10 cellular contexts compared by ENCODE assay signal in the genomic region with DNA sequence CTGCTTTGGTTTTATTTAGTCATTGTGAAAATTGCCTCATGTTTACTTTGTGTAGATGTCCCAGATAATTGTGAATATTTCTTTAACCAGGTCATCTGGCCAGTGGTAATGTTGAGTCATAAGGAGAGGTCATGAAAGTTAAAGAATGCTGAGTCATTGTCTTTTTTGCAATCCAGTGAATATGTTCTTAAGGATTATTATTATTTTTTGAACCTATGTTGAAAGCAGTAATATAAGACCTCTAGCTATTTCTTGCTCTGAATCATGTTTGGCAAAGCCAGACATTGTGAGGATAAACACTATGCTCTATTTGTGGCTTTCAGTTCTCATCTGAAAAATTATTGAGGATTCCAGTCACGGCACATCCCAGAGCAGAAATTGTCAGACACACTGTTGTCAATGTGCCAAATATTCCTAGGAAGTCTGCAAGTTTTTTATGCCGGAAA.
DNase-seq lines count a peak whose midpoint lies in the region; ATAC-seq and TF ChIP-seq lines count a peak whose summit lies in the region.
"Had no signal": no experiment of that assay in that cellular context is flagged by ENCODE, and none has a peak within 500 bp of the region (broad histone marks: within the 10 kb centered on the region; RNA-seq: fewer than 3 reads in every experiment).

No MANE protein-coding gene starts in this region.

- no TSS peak for BruUV-seq in HCT116 (replicated peaks; lab: Mats Ljungman, UMichigan)

- no peaks in the 10 kb centered on the region for H3K27me3 ChIP-seq in HCT116 (ENCODE audit: insufficient read depth, low read length)

- no peak overlapping the region for H3K27ac Mint-ChIP-seq in activated naive CD4-positive, alpha-beta T cell treated with anti-CD3 and anti-CD28 coated beads for 36 hours
- no peak overlapping the region for H3K27ac Mint-ChIP-seq in activated naive CD4-positive, alpha-beta T cell treated with anti-CD3 and anti-CD28 coated beads, Interleukin-2, amount 50 U/mL, for 72 hours
- H3K27ac Mint-ChIP-seq: CD14-positive monocyte had no signal

- no peaks in the 10 kb centered on the region for H3K79me2 ChIP-seq in HCT116 (ENCODE audit: insufficient read depth, low read length)

- H3K4me3 Mint-ChIP-seq in activated naive CD4-positive, alpha-beta T cell treated with anti-CD3 and anti-CD28 coated beads for 36 hours, result no peak overlapping the region
- H3K4me3 Mint-ChIP-seq: CD14-positive monocyte had no signal

- CTCF ChIA-PET in HCT116 (lab: Charles Lee), result no interaction called here
- CTCF ChIA-PET in activated naive CD4-positive, alpha-beta T cell treated with anti-CD3 and anti-CD28 coated beads for 36 hours (lab: Charles Lee), result no interaction called here

- DNase-seq in ACHN (peak; percentile 87), HCT116 (ENCODE audit: low read depth, low spot score) (peak; percentile 66), RKO (ENCODE audit: low spot score) (peak; percentile 89), fibroblast of the aortic adventitia (ENCODE audit: low read depth) (peak; percentile 99), NOMO-1 treated with dmso at 0.1 percent for 144 hours (lab: John Stamatoyannopoulos, UW; ENCODE audit: unreplicated experiment) (no peak), iPS-NIHi7 (ENCODE audit: extremely low spot score) (no peak)
- no peak for DNase-seq in activated naive CD4-positive, alpha-beta T cell treated with anti-CD3 and anti-CD28 coated beads for 36 hours
- no peak for DNase-seq in activated naive CD4-positive, alpha-beta T cell treated with anti-CD3 and anti-CD28 coated beads, Interleukin-2, amount 50 U/mL, for 72 hours (ENCODE audit: low spot score in 2 of 2)
- DNase-seq: activated CD4-positive, alpha-beta T cell treated with anti-CD3 and anti-CD28 coated beads, Interleukin-2, amount 50 U/mL, for 48 hours had no signal

- H2AFZ ChIP-seq in HCT116 (ENCODE audit: low read depth, low read length, poor library complexity, severe bottlenecking), result peak overlapping the region; percentile 97

- H3K9me2 ChIP-seq in HCT116 (ENCODE audit: insufficient read depth), result no peaks in the 10 kb centered on the region; the same call in 1 of the 2 replicates

- no peaks in the 10 kb centered on the region; a peak in 1 of 4 replicates for H3K9me3 ChIP-seq in HCT116 (ENCODE audit: control insufficient read depth in 1 of 2, insufficient read depth in 1 of 2, low read depth in 1 of 2, low read length in 2 of 2)

- RAD21 ChIA-PET in HCT116 (lab: Charles Lee; ENCODE audit: low non-redundant PET in 1 of 2, low total read pairs in 2 of 2, uncharacterized antibody in 2 of 2, unreplicated experiment in 2 of 2), result no interaction called here

- intact Hi-C loops in HCT116 (cut with micrococcal nuclease), result no loop called here
- intact Hi-C loops in activated naive CD4-positive, alpha-beta T cell treated with anti-CD3 and anti-CD28 coated beads for 36 hours (cut with micrococcal nuclease), result no loop called here

- H3K27ac ChIP-seq in HCT116 (ENCODE audit: low read depth, low read length), result peak overlapping the region; percentile 57; the same call in 1 of the 2 replicates

- no peak for TF ChIP-seq POLR2A in HCT116 (IDR thresholded peaks at IDR 0.05; ENCODE audit: borderline replicate concordance, extremely low read depth, insufficient read depth, insufficient read length)

- no peaks in the 10 kb centered on the region for H3K4me1 Mint-ChIP-seq in activated naive CD4-positive, alpha-beta T cell treated with anti-CD3 and anti-CD28 coated beads for 36 hours (ENCODE audit: low read depth)
- H3K4me1 Mint-ChIP-seq: CD14-positive monocyte had no signal

- no peaks in the 10 kb centered on the region for H3K36me3 ChIP-seq in HCT116 (ENCODE audit: control insufficient read depth in 1 of 2, insufficient read depth in 2 of 2, low read length in 2 of 2)

- no peak; the same call in 1 of the 2 replicates for TF ChIP-seq RAD21 in HCT116 (IDR thresholded peaks at IDR 0.05; ENCODE audit: low read depth)

- H3K27me3 Mint-ChIP-seq in activated naive CD4-positive, alpha-beta T cell treated with anti-CD3 and anti-CD28 coated beads for 36 hours (ENCODE audit: low read depth), result no peaks in the 10 kb centered on the region

- peak overlapping the region; percentile 31 for H3K9ac ChIP-seq in HCT116 (ENCODE audit: low read length)

- ATAC-seq in HCT116, result peak; percentile 81
- no peak for ATAC-seq in activated naive CD4-positive, alpha-beta T cell treated with anti-CD3 and anti-CD28 coated beads, Interleukin-2, amount 50 U/mL, for 72 hours

- no peaks in the 10 kb centered on the region for H3K36me3 Mint-ChIP-seq in activated naive CD4-positive, alpha-beta T cell treated with anti-CD3 and anti-CD28 coated beads for 36 hours (ENCODE audit: low read depth)
- H3K36me3 Mint-ChIP-seq in activated naive CD4-positive, alpha-beta T cell treated with anti-CD3 and anti-CD28 coated beads, Interleukin-2, amount 50 U/mL, for 72 hours, result no peaks in the 10 kb centered on the region
- H3K36me3 Mint-ChIP-seq: CD14-positive monocyte had no signal

- peaks cover 11 to 22% of the 10 kb centered on the region in 2 experiments for H3K4me1 ChIP-seq in HCT116 (ENCODE audit: control insufficient read depth in 1 of 2, insufficient read depth in 2 of 2, low read length in 2 of 2)

- no peaks in the 10 kb centered on the region for H4K20me1 ChIP-seq in HCT116 (ENCODE audit: insufficient read depth)

- POLR2A ChIA-PET in HCT116 (lab: Charles Lee), result no interaction called here

- peak overlapping the region; percentile 4 to 42 for H3K4me3 ChIP-seq in HCT116 (replicated peaks in 1 of 2; ENCODE audit: low read depth in 1 of 2, low read length in 2 of 2)
- no peak overlapping the region for H3K4me3 ChIP-seq in fibroblast of the aortic adventitia (ENCODE audit: low read depth, low read length)

- no peaks in the 10 kb centered on the region for H3K9me3 Mint-ChIP-seq in activated naive CD4-positive, alpha-beta T cell treated with anti-CD3 and anti-CD28 coated beads for 36 hours
- peaks cover 4 to 6% of the 10 kb centered on the region in 2 donors for H3K9me3 Mint-ChIP-seq in activated naive CD4-positive, alpha-beta T cell treated with anti-CD3 and anti-CD28 coated beads, Interleukin-2, amount 50 U/mL, for 72 hours

- in situ Hi-C loops in ACHN (cut with HindIII; ENCODE audit: low pct_ligation_motif_present, low pct_unique_long_range_greater_than_20kb, low sequenced_read_pairs), result no loop called here

- H3K4me2 ChIP-seq in HCT116 (ENCODE audit: low read length), result peak overlapping the region; percentile 64

- TF ChIP-seq CTCF in HCT116 (IDR thresholded peaks at IDR 0.05 in 2 of 3, conservative IDR thresholded peaks at IDR 0.05 in 1 of 3; ENCODE audit: borderline replicate concordance in 1 of 3, insufficient read depth in 1 of 3, low read depth in 2 of 3, low read length in 2 of 3) (no peak), fibroblast of the aortic adventitia (IDR thresholded peaks at IDR 0.05; ENCODE audit: insufficient read depth, low read length) (no peak)

TF ChIP-seq in HCT116, 20 proteins besides CTCF, POLR2A, EP300 and RAD21 (continues in another document):
- TF ChIP-seq YY1 (IDR thresholded peaks at IDR 0.05; ENCODE audit: extremely low read depth, insufficient replicate concordance, low read depth, low read length) (no peak), EZH2 (IDR thresholded peaks at IDR 0.05) (no peak), ZBTB33 (IDR thresholded peaks at IDR 0.05; ENCODE audit: extremely low read depth, insufficient replicate concordance, low read length) (no peak), MAX (IDR thresholded peaks at IDR 0.05) (peak; percentile 38), EGR1 (IDR thresholded peaks at IDR 0.05; ENCODE audit: low read depth) (peak; percentile 41; the same call in 1 of the 2 replicates), ELF1 (IDR thresholded peaks at IDR 0.05; ENCODE audit: borderline replicate concordance, low read depth) (no peak), SIN3A (IDR thresholded peaks at IDR 0.05; ENCODE audit: low read depth) (peak; percentile 46; the same call in 1 of the 2 replicates), ZFX (IDR thresholded peaks at IDR 0.05) (no peak), FOSL1 (IDR thresholded peaks at IDR 0.05; ENCODE audit: low read depth) (peak; percentile 97), POLR2AphosphoS5 (IDR thresholded peaks at IDR 0.05; ENCODE audit: low read depth, low read length) (peak; percentile 21; the same call in 1 of the 2 replicates)

Comparison
In these comparisons a context has a peak if more than half of its experiments do, and no peak if none do; other contexts are left out.
1. DNase-seq: peak in ACHN (single experiment), HCT116 (single experiment), RKO (single experiment) and fibroblast of the aortic adventitia (single experiment); none in activated naive CD4-positive, alpha-beta T cell treated with anti-CD3 and anti-CD28 coated beads for 36 hours (single experiment), NOMO-1 treated with dmso at 0.1 percent for 144 hours (single experiment), iPS-NIHi7 (single experiment) and activated naive CD4-positive, alpha-beta T cell treated with anti-CD3 and anti-CD28 coated beads, Interleukin-2, amount 50 U/mL, for 72 hours (0 of 2).